In the genomic region with DNA sequence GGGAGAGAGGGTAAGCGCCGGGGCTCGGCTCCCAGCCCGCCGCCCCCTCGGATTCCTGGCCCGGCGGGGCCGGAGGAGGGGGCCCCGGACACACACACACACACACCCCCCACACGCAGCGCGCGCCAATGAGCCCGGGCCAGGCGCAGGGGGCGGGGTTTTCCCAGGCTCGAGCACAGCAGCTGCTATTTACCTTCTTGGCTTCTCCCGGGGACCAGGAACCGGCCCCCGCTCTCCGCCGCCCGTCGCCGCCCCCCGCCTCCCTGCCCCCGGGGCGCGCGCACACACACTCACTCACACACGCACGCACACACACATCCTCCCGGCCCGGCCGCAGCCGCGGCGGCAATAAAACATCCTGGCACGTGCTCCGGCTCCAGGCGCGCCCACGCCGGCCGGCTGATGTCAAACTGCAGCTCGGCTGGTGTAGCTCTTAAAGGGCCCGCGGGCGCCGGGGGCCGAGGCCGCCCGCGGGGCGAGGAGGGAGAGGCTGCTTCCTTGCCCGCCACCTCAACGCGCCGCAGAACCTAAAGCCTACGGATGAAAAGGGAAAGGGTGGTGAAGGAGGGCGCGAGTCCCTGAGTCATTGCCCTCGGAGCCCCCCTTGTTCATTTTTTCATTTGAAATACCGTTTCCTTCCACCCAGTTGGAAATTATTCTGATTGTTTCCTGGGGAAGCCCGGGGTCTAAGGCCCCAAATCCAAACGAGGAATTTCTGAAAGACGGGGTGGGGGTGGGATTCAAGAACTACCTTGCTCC, we compare ENCODE assay signal across 8 cellular contexts. TPM values are rescaled to one million over a fixed set of nuclear protein-coding genes. Genes with fewer than 3 reads are reported as not detected.
DNase-seq lines count a peak whose midpoint lies in the region; ATAC-seq and TF ChIP-seq lines count a peak whose summit lies in the region.

No MANE protein-coding gene starts in this region.

- H3K9ac ChIP-seq in adipocyte (ENCODE audit: low read length): peak overlapping the region; percentile 78

- H3K27ac ChIP-seq in upper lobe of right lung: peak overlapping the region; percentile 94

- H3K9me3 Mint-ChIP-seq in HFFc6: no peaks in the 10 kb centered on the region

- H3K36me3 Mint-ChIP-seq in HFFc6 (ENCODE audit: low read depth): no peaks in the 10 kb centered on the region

- peak; percentile 82 for ATAC-seq in upper lobe of right lung

- H3K4me3 Mint-ChIP-seq in HFFc6: peak overlapping the region; percentile 95

- intact Hi-C loops in cardiac septum (cut with DNase I) (loop anchor here (1.0 to 5.0 kb wide), 3 partner anchors 64 to 153 kb away; no protein-coding TSS in a partner anchor), posterior cingulate gyrus (cut with DNase I) (loop anchor here (5.0 to 10.0 kb wide), 2 partner anchors 130 to 182 kb away; no protein-coding TSS in a partner anchor), upper lobe of right lung (cut with DNase I) (loop anchor here (5.0 to 10.0 kb wide), 3 partner anchors 132 to 348 kb away; no protein-coding TSS in a partner anchor)

- H3K9me3 ChIP-seq in adipocyte (ENCODE audit: control insufficient read depth, low read length) (no peaks in the 10 kb centered on the region), upper lobe of right lung (no peaks in the 10 kb centered on the region)

- peak overlapping the region; percentile 93 for H3K27ac Mint-ChIP-seq in HFFc6

- peak; percentile 93 for DNase-seq in GM03348 (ENCODE audit: low spot score)
- peak; percentile 92 for DNase-seq in HFFc6
- DNase-seq in NCI-H1092 treated with DMSO at 0.1 percent for 48 hours (lab: John Stamatoyannopoulos, UW): peak; percentile 93
- peak; percentile 65 to 89 for DNase-seq in SW 1271 (lab: John Stamatoyannopoulos, UW)
- DNase-seq in adipocyte (ENCODE audit: low read depth): peak; percentile 93
- DNase-seq in cardiac septum (ENCODE audit: low spot score): peak; percentile 93
- peak; percentile 56 to 95 (median 72) for DNase-seq in posterior cingulate gyrus
- peak; percentile 96 for DNase-seq in upper lobe of right lung

- H3K4me1 Mint-ChIP-seq in HFFc6 (ENCODE audit: low read depth): peaks cover 52% of the 10 kb centered on the region

- no peak for TF ChIP-seq CTCF in HFFc6 (IDR thresholded peaks at IDR 0.05)
- TF ChIP-seq CTCF in upper lobe of right lung (IDR thresholded peaks at IDR 0.05): no peak

- no peaks in the 10 kb centered on the region for H3K27me3 ChIP-seq in adipocyte (replicated peaks; ENCODE audit: control insufficient read depth, insufficient read depth, low read length)
- H3K27me3 ChIP-seq in upper lobe of right lung: no peaks in the 10 kb centered on the region

- H3K4me1 ChIP-seq in adipocyte (ENCODE audit: control insufficient read depth, insufficient read depth, low read length) (peaks cover 67% of the 10 kb centered on the region), upper lobe of right lung (peaks cover 60% of the 10 kb centered on the region)

- peaks cover 21% of the 10 kb centered on the region for H3K27me3 Mint-ChIP-seq in HFFc6 (ENCODE audit: insufficient read depth)

- H3K4me3 ChIP-seq in adipocyte (ENCODE audit: low read length) (peak overlapping the region; percentile 90), upper lobe of right lung (peak overlapping the region; percentile 68)

- no peaks in the 10 kb centered on the region for H3K36me3 ChIP-seq in adipocyte (ENCODE audit: control insufficient read depth, insufficient read depth, low read length, severe bottlenecking)
- no peaks in the 10 kb centered on the region for H3K36me3 ChIP-seq in upper lobe of right lung

RNA-seq across cellular contexts. Expression of a gene that starts 1.0 kb away (rescaled TPM):
- total RNA-seq in HFFc6 (2021; fragmentation: NEBNext Ultra II Directional; extraction: Animal tissue kit (Norgen Biotek cat#: 25700)): 10 to 100 TPM in 4 of 6 experiments, 1 to 10 TPM in 2; 4.8 to 15.1 (median 13.4) TPM
- total RNA-seq in cardiac septum (24.4 TPM), upper lobe of right lung (43.6 TPM)

Comparison
In these comparisons a context has a peak if more than half of its experiments do, and no peak if none do; other contexts are left out.
1. Peak in every context shown above with its lines: DNase-seq, ATAC-seq, H3K4me3 ChIP-seq and H3K27ac ChIP-seq.